Comparison of ENCODE assay signal across 9 cellular contexts in genomic region chr9:136107155-136107952, GRCh38. TPM values are rescaled to one million over a fixed set of nuclear protein-coding genes. Genes with fewer than 3 reads are reported as not detected.
DNase-seq lines count a peak whose midpoint lies in the region; ATAC-seq and TF ChIP-seq lines count a peak whose summit lies in the region.
"Had no signal": no experiment of that assay in that cellular context is flagged by ENCODE, and none has a peak within 500 bp of the region (broad histone marks: within the 10 kb centered on the region; RNA-seq: fewer than 3 reads in every experiment).

No MANE protein-coding gene starts in this region.

- peak overlapping the region in 1 of 2 experiments; percentile 6 for H3K14ac ChIP-seq in mesenchymal stem cell (ENCODE audit: low read length in 2 of 2)

- no peaks in the 10 kb centered on the region for H3K36me3 Mint-ChIP-seq in activated CD4-positive, alpha-beta memory T cell treated with anti-CD3 and anti-CD28 coated beads for 36 hours

- H3K4me1 Mint-ChIP-seq in activated CD4-positive, alpha-beta memory T cell treated with anti-CD3 and anti-CD28 coated beads for 36 hours (ENCODE audit: low read depth): peaks cover 53% of the 10 kb centered on the region

- POLR2A ChIA-PET in HCT116 (lab: Charles Lee): no interaction called here
- POLR2A ChIA-PET in activated CD4-positive, alpha-beta memory T cell treated with anti-CD3 and anti-CD28 coated beads for 36 hours (lab: Charles Lee): interaction anchor here (2.4 kb wide), 1 partner anchor 12 kb away, joined by 19 read pairs; the partner anchor contains the start of gene NACC2

- H3K4ac ChIP-seq in mesenchymal stem cell (ENCODE audit: low read depth in 1 of 2, low read length in 2 of 2): peak overlapping the region in 1 of 2 experiments; percentile 61

- no TSS peak for BruUV-seq in HCT116 (replicated peaks; lab: Mats Ljungman, UMichigan)

- no peaks in the 10 kb centered on the region for H3K9me2 ChIP-seq in HCT116 (ENCODE audit: insufficient read depth)

- H3K4me2 ChIP-seq in HCT116 (ENCODE audit: low read length) (peak overlapping the region; percentile 93; the same call in 1 of the 2 replicates), mesenchymal stem cell (ENCODE audit: low read length, poor library complexity, severe bottlenecking) (no peak overlapping the region)

- TF ChIP-seq POLR2A in HCT116 (IDR thresholded peaks at IDR 0.05; ENCODE audit: borderline replicate concordance, extremely low read depth, insufficient read depth, insufficient read length): no peak

- no peak overlapping the region for H4K8ac ChIP-seq in mesenchymal stem cell (ENCODE audit: low read length)

- H3K23ac ChIP-seq in mesenchymal stem cell (ENCODE audit: low read length in 2 of 2): no peak overlapping the region

- no peak for TF ChIP-seq RAD21 in HCT116 (IDR thresholded peaks at IDR 0.05; ENCODE audit: low read depth)

- DNase-seq in DMS153 treated with DMSO at 0.1 percent for 48 hours (lab: John Stamatoyannopoulos, UW; ENCODE audit: unreplicated experiment) (peak; percentile 84), HCT116 (ENCODE audit: low read depth, low spot score) (no peak), mesenchymal stem cell (no peak), NOMO-1 treated with DMSO at 0.1 percent for 48 hours (lab: John Stamatoyannopoulos, UW; ENCODE audit: unreplicated experiment) (no peak), inferior parietal cortex (ENCODE audit: extremely low spot score) (no peak), GM03348 (ENCODE audit: low spot score) (no peak)
- peak; percentile 72 for DNase-seq in activated CD4-positive, alpha-beta memory T cell treated with anti-CD3 and anti-CD28 coated beads for 36 hours

- H2BK12ac ChIP-seq in mesenchymal stem cell (ENCODE audit: low read length in 2 of 2): peak overlapping the region; percentile 49 to 84

- H2AFZ ChIP-seq in HCT116 (ENCODE audit: low read depth, low read length, poor library complexity, severe bottlenecking) (no peak overlapping the region), mesenchymal stem cell (ENCODE audit: low read depth, low read length) (no peak overlapping the region)

- H3K9me3 ChIP-seq in HCT116 (ENCODE audit: control insufficient read depth in 1 of 2, insufficient read depth in 1 of 2, low read depth in 1 of 2, low read length in 2 of 2) (no peaks in the 10 kb centered on the region), mesenchymal stem cell (ENCODE audit: control insufficient read depth, low read length) (no peaks in the 10 kb centered on the region)

- peak overlapping the region in 1 of 2 experiments; percentile 52 for H3K18ac ChIP-seq in mesenchymal stem cell (ENCODE audit: low read depth in 1 of 2, low read length in 2 of 2)

- no peak overlapping the region for H2BK5ac ChIP-seq in mesenchymal stem cell (ENCODE audit: low read depth, low read length, poor library complexity, severe bottlenecking)

- H3K27ac ChIP-seq in HCT116 (ENCODE audit: low read depth, low read length) (peak overlapping the region; percentile 97), mesenchymal stem cell (ENCODE audit: low read length, poor library complexity, severe bottlenecking) (no peak overlapping the region)
- H3K27ac ChIP-seq: cardiac muscle cell had no signal

- H3K27me3 ChIP-seq in HCT116 (ENCODE audit: insufficient read depth, low read length): no peaks in the 10 kb centered on the region
- H3K27me3 ChIP-seq in mesenchymal stem cell (ENCODE audit: control insufficient read depth in 1 of 2, insufficient read depth in 1 of 2, low read length in 2 of 2): peaks cover 6 to 19% of the 10 kb centered on the region in 2 experiments

- H3K27me3 Mint-ChIP-seq in activated CD4-positive, alpha-beta memory T cell treated with anti-CD3 and anti-CD28 coated beads for 36 hours: no peaks in the 10 kb centered on the region

- H4K91ac ChIP-seq in mesenchymal stem cell (ENCODE audit: low read length): peak overlapping the region; percentile 94

- H2BK120ac ChIP-seq in mesenchymal stem cell (ENCODE audit: low read depth, low read length): no peak overlapping the region

- H2BK15ac ChIP-seq in mesenchymal stem cell (ENCODE audit: low read depth, poor library complexity, severe bottlenecking): peak overlapping the region; percentile 9

- no peak overlapping the region for H3K4me3 ChIP-seq in HCT116 (replicated peaks in 1 of 2; ENCODE audit: low read depth in 1 of 2, low read length in 2 of 2)
- no peak overlapping the region for H3K4me3 ChIP-seq in mesenchymal stem cell (ENCODE audit: insufficient read depth in 1 of 2, low read depth in 1 of 2, low read length in 2 of 2)
- H3K4me3 ChIP-seq: cardiac muscle cell had no signal

- WGBS in mesenchymal stem cell: 78% methylated on average over 26 of the region's 29 CpGs

- ATAC-seq in HCT116 (no peak), GM19328 (IDR thresholded peaks at IDR 0.05; ENCODE audit: unreplicated experiment) (no peak)

- H3K9ac ChIP-seq in HCT116 (ENCODE audit: low read length) (no peak overlapping the region; the same call in 1 of the 2 replicates), mesenchymal stem cell (ENCODE audit: low read length) (no peak overlapping the region)

- peaks cover 40 to 51% of the 10 kb centered on the region in 2 experiments for H3K4me1 ChIP-seq in HCT116 (ENCODE audit: control insufficient read depth in 1 of 2, insufficient read depth in 2 of 2, low read length in 2 of 2)
- H3K4me1 ChIP-seq in mesenchymal stem cell (ENCODE audit: control insufficient read depth, insufficient read depth, low read depth, low read length): peaks cover 65% of the 10 kb centered on the region

- H3K79me2 ChIP-seq in HCT116 (ENCODE audit: insufficient read depth, low read length): no peaks in the 10 kb centered on the region

- intact Hi-C loops in HCT116 (cut with micrococcal nuclease): no loop called here
- intact Hi-C loops in activated CD4-positive, alpha-beta memory T cell treated with anti-CD3 and anti-CD28 coated beads for 36 hours (cut with micrococcal nuclease): no loop called here

- RAD21 ChIA-PET in HCT116 (lab: Charles Lee; ENCODE audit: low non-redundant PET in 1 of 2, low total read pairs in 2 of 2, uncharacterized antibody in 2 of 2, unreplicated experiment in 2 of 2): no interaction called here

- no peaks in the 10 kb centered on the region for H3K9me3 Mint-ChIP-seq in activated CD4-positive, alpha-beta memory T cell treated with anti-CD3 and anti-CD28 coated beads for 36 hours

- H3K79me1 ChIP-seq in mesenchymal stem cell (replicated peaks; ENCODE audit: low read length, poor library complexity, severe bottlenecking): no peaks in the 10 kb centered on the region

- CTCF ChIA-PET in HCT116 (lab: Charles Lee): no interaction called here
- CTCF ChIA-PET in activated CD4-positive, alpha-beta memory T cell treated with anti-CD3 and anti-CD28 coated beads for 36 hours (lab: Charles Lee): interaction anchor here (1.3 to 4.3 kb wide), 5 partner anchors 11 to 140 kb away, joined by 3 to 18 read pairs (median 12); partner anchors contain the start of gene TMEM250

- peak overlapping the region; percentile 85 for H3K27ac Mint-ChIP-seq in activated CD4-positive, alpha-beta memory T cell treated with anti-CD3 and anti-CD28 coated beads for 36 hours

- no peaks in the 10 kb centered on the region for H3K36me3 ChIP-seq in HCT116 (ENCODE audit: control insufficient read depth in 1 of 2, insufficient read depth in 2 of 2, low read length in 2 of 2)
- no peaks in the 10 kb centered on the region for H3K36me3 ChIP-seq in mesenchymal stem cell (ENCODE audit: control insufficient read depth in 1 of 2, insufficient read depth in 2 of 2, low read depth in 1 of 2, low read length in 2 of 2)
- H3K36me3 ChIP-seq: cardiac muscle cell had no signal

- TF ChIP-seq CTCF in HCT116 (IDR thresholded peaks at IDR 0.05 in 2 of 3, conservative IDR thresholded peaks at IDR 0.05 in 1 of 3; ENCODE audit: borderline replicate concordance in 1 of 3, insufficient read depth in 1 of 3, low read depth in 2 of 3, low read length in 2 of 3): no peak

- H4K20me1 ChIP-seq in HCT116 (ENCODE audit: insufficient read depth): no peaks in the 10 kb centered on the region

- peak overlapping the region; percentile 85 for H2AK5ac ChIP-seq in mesenchymal stem cell (ENCODE audit: low read length, severe bottlenecking)

- peak overlapping the region; percentile 62 for H3K4me3 Mint-ChIP-seq in activated CD4-positive, alpha-beta memory T cell treated with anti-CD3 and anti-CD28 coated beads for 36 hours

TF ChIP-seq in HCT116, 20 proteins besides CTCF, POLR2A, EP300 and RAD21 (continues in another document):
- TF ChIP-seq JUND (IDR thresholded peaks at IDR 0.05): no peak
- no peak for TF ChIP-seq ATF3 (IDR thresholded peaks at IDR 0.05)
- no peak for TF ChIP-seq YY1 (IDR thresholded peaks at IDR 0.05; ENCODE audit: extremely low read depth, insufficient replicate concordance, low read depth, low read length)
- TF ChIP-seq SP1 (IDR thresholded peaks at IDR 0.05; ENCODE audit: low read depth): no peak
- no peak for TF ChIP-seq ELF1 (IDR thresholded peaks at IDR 0.05; ENCODE audit: borderline replicate concordance, low read depth)
- TF ChIP-seq FOSL1 (IDR thresholded peaks at IDR 0.05; ENCODE audit: low read depth): no peak

RNA-seq across cellular contexts. Expression of gene TMEM250, which starts 11.3 kb away (rescaled TPM):
- 37.5 TPM for total RNA-seq in HCT116 (2021; ENCODE audit: unreplicated experiment)
- 22.1 and 22.3 TPM in 2 replicates for polyA plus RNA-seq in HCT116 (2012)
- 10 to 100 TPM; 28.0 to 28.4 TPM for total RNA-seq in activated CD4-positive, alpha-beta memory T cell treated with anti-CD3 and anti-CD28 coated beads for 36 hours
- 18.1 TPM for polyA plus RNA-seq in mesenchymal stem cell (2013, experiment 1 of 2)
- polyA plus RNA-seq in mesenchymal stem cell (2013, experiment 2 of 2): 17.5 TPM

RNA-seq across cellular contexts. Expression of gene NACC2, which starts 12.3 kb away (rescaled TPM):
- total RNA-seq in HCT116 (2021; ENCODE audit: unreplicated experiment): 27.8 TPM
- polyA plus RNA-seq in HCT116 (2012): 11.2 and 11.3 TPM in 2 replicates
- total RNA-seq in activated CD4-positive, alpha-beta memory T cell treated with anti-CD3 and anti-CD28 coated beads for 36 hours: 1 to 10 TPM; 8.1 to 8.5 TPM
- polyA plus RNA-seq in mesenchymal stem cell (2013, experiment 1 of 2): 25.9 TPM
- 26.0 TPM for polyA plus RNA-seq in mesenchymal stem cell (2013, experiment 2 of 2)

Comparison
In these comparisons a context has a peak if more than half of its experiments do, and no peak if none do; other contexts are left out.
1. DNase-seq: peak in DMS153 treated with DMSO at 0.1 percent for 48 hours (single experiment) and activated CD4-positive, alpha-beta memory T cell treated with anti-CD3 and anti-CD28 coated beads for 36 hours (single experiment); none in HCT116 (single experiment), mesenchymal stem cell (single experiment), NOMO-1 treated with DMSO at 0.1 percent for 48 hours (single experiment), inferior parietal cortex (single experiment) and GM03348 (single experiment).